Comparison of ENCODE assay signal across 35 cellular contexts in genomic region chr5:86814907-86815306, GRCh38.
"Had no signal": no experiment of that assay in that cellular context is flagged by ENCODE, and none has a peak within 500 bp of the region (broad histone marks: within the 10 kb centered on the region; RNA-seq: fewer than 3 reads in every experiment).

No MANE protein-coding gene starts in this region.

- H3K27ac ChIP-seq: KMS-11 had no signal

- H3K9ac ChIP-seq: KMS-11 had no signal

- H3K4me3 ChIP-seq: MG63 had no signal

- DNase-seq: Karpas-422, Kasumi-1, KG1, MG63, MM.1S, MV-4-11, NCI-H1048, NCI-H1092, NCI-H1092 treated with DMSO at 0.1 percent for 48 hours, NCI-H1105, NCI-H1105 treated with DMSO at 0.1 percent for 48 hours, NCI-H1417, NCI-H1417 treated with DMSO at 0.1 percent for 48 hours, NCI-H1436, NCI-H1436 treated with DMSO at 0.1 percent for 48 hours, NCI-H146, NCI-H1694, NCI-H1694 treated with DMSO at 0.1 percent for 48 hours, NCI-H187, NCI-H187 treated with DMSO at 0.1 percent for 48 hours, NCI-H1930, NCI-H2029, NCI-H2029 treated with DMSO at 0.1 percent for 48 hours, NCI-H2081, NCI-H2081 treated with DMSO at 0.1 percent for 48 hours, NCI-H2107, NCI-H2171, NCI-H2171 treated with DMSO at 0.1 percent for 48 hours, NCI-H2227 treated with DMSO at 0.1 percent for 48 hours, NCI-H226, NCI-H345, NCI-H446, NCI-H446 treated with DMSO at 0.1 percent for 48 hours, NCI-H510A had no signal

- H3K9me3 ChIP-seq: MG63 had no signal

- H3K27me3 ChIP-seq: MG63 had no signal

- H3K4me2 ChIP-seq: KMS-11 had no signal

- H3K36me3 ChIP-seq: MG63 had no signal
